7 cellular contexts compared by ENCODE assay signal in genomic region chr7:105450870-105451269, GRCh38.
DNase-seq lines count a peak whose midpoint lies in the region; ATAC-seq, FAIRE-seq and TF ChIP-seq lines count a peak whose summit lies in the region.
"Not testable (repeated sequence)": the region's sequence is repeated elsewhere in the genome, so short reads cannot be mapped to it uniquely, and the experiment has no call there.

No MANE protein-coding gene starts in this region.

- not testable (repeated sequence) for H3K79me2 ChIP-seq in K562 (ENCODE audit: control insufficient read depth, insufficient read depth, low read length)

- not testable (repeated sequence) for H3K9ac ChIP-seq in K562 (ENCODE audit: insufficient read depth in 1 of 2, low read depth in 2 of 2, low read length in 2 of 2)

- not testable (repeated sequence) for H3K27ac ChIP-seq in A549; HEK293 (ENCODE audit: extremely low read depth, low read depth, low read length); K562 (ENCODE audit: extremely low read depth, low read depth, low read length)

- FAIRE-seq in A549 (lab: Jason Lieb, UNC); K562 (lab: Jason Lieb, UNC): not testable (repeated sequence)

- not testable (repeated sequence) for H3K9me1 ChIP-seq in K562 (ENCODE audit: control insufficient read depth, insufficient read depth, low read length)

- not testable (repeated sequence) for H3K27me3 ChIP-seq in K562 (ENCODE audit: control insufficient read depth in 2 of 2, insufficient read depth in 2 of 2, low read length in 2 of 2)

- not testable (repeated sequence) for H3K9me3 ChIP-seq in A549; HEK293 (ENCODE audit: control insufficient read depth, insufficient read depth, low read depth, low read length); K562 (replicated peaks; ENCODE audit: control insufficient read depth, insufficient read depth, low read depth, low read length)

- not testable (repeated sequence) for TF ChIP-seq RAD21 in A549 (conservative IDR thresholded peaks at IDR 0.05 in 1 of 2, IDR thresholded peaks at IDR 0.05 in 1 of 2); K562 (CRISPR knock-in tag; conservative IDR thresholded peaks at IDR 0.05 in 1 of 2, IDR thresholded peaks at IDR 0.05 in 1 of 2)

- H2AFZ ChIP-seq in K562 (ENCODE audit: low read depth, low read length): not testable (repeated sequence)

- POLR2A ChIA-PET in A549 (lab: Yijun Ruan, JAX); HEK293 (lab: Yijun Ruan, JAX): not testable (repeated sequence)
- POLR2A ChIA-PET in K562 (lab: Yijun Ruan, JAX): interaction anchor here (0.7 kb wide), 2 partner anchors 10 to 28 kb away, joined by 3 read pairs; no protein-coding TSS in a partner anchor

- ATAC-seq in A549; K562; memory B cell (ENCODE audit: low read depth); stimulated activated naive B cell treated with anti-CD40 and anti-IgM and Interleukin-4, amounts not matched to agents 10 μg/mL and 1 μg/mL and 100 μg/mL, for 72 hours (replicated peaks): not testable (repeated sequence)

- H3K4me3 ChIP-seq in A549; HEK293 (ENCODE audit: low read depth, low read length); K562: not testable (repeated sequence)

- H3K36me3 ChIP-seq in HEK293 (ENCODE audit: control insufficient read depth in 2 of 2, insufficient read depth in 1 of 2, low read length in 2 of 2); K562 (ENCODE audit: control insufficient read depth, insufficient read depth, low read length): not testable (repeated sequence)

- not testable (repeated sequence) for H3K27me3 Mint-ChIP-seq in IgD-negative memory B cell; activated T-cell treated with anti-CD3 and anti-CD28 coated beads, Interleukin-2, amount 50 U/mL, for 24 hours; memory B cell; stimulated activated naive B cell treated with anti-CD40 and anti-IgM and Interleukin-4, amounts not matched to agents 10 μg/mL and 1 μg/mL and 100 μg/mL, for 72 hours

- TF ChIP-seq CTCF in A549 (IDR thresholded peaks at IDR 0.05); HEK293 (tag by site-specific recombination; IDR thresholded peaks at IDR 0.05); K562 (IDR thresholded peaks at IDR 0.05 in 2 of 3, conservative IDR thresholded peaks at IDR 0.05 in 1 of 3; ENCODE audit: insufficient read depth in 2 of 3, low read depth in 1 of 3, low read length in 3 of 3): not testable (repeated sequence)

- H4K20me1 ChIP-seq in K562 (replicated peaks; ENCODE audit: control insufficient read depth, insufficient read depth, low read length): not testable (repeated sequence)

- TF ChIP-seq EP300 in A549 (IDR thresholded peaks at IDR 0.05); K562 (IDR thresholded peaks at IDR 0.05; ENCODE audit: low read length): not testable (repeated sequence)

- not testable (repeated sequence) for BruUV-seq in K562 (replicated peaks; lab: Mats Ljungman, UMichigan)

- H3K4me1 Mint-ChIP-seq in IgD-negative memory B cell (peaks cover 41 to 58% (median 50%) of the 10 kb centered on the region in 3 donors), memory B cell (peaks cover 41% of the 10 kb centered on the region)
- H3K4me1 Mint-ChIP-seq in activated T-cell treated with anti-CD3 and anti-CD28 coated beads, Interleukin-2, amount 50 U/mL, for 24 hours (ENCODE audit: low read depth): peaks cover 30% of the 10 kb centered on the region
- peaks cover 31 to 57% of the 10 kb centered on the region in 2 donors for H3K4me1 Mint-ChIP-seq in stimulated activated naive B cell treated with anti-CD40 and anti-IgM and Interleukin-4, amounts not matched to agents 10 μg/mL and 1 μg/mL and 100 μg/mL, for 72 hours

- in situ Hi-C loops in K562 (cut with MboI): not testable (repeated sequence)

- CTCF ChIA-PET in A549 (lab: Yijun Ruan, JAX); HEK293 (lab: Yijun Ruan, JAX); K562 (lab: Yijun Ruan, JAX; ENCODE audit: low intra/inter-chr PET ratio): not testable (repeated sequence)

- not testable (repeated sequence) for H3K9me3 Mint-ChIP-seq in IgD-negative memory B cell; activated T-cell treated with anti-CD3 and anti-CD28 coated beads, Interleukin-2, amount 50 U/mL, for 24 hours; memory B cell; stimulated activated naive B cell treated with anti-CD40 and anti-IgM and Interleukin-4, amounts not matched to agents 10 μg/mL and 1 μg/mL and 100 μg/mL, for 72 hours

- WGBS in A549 (ENCODE audit: missing lambda C conversion rate): 97% methylated on average over 5 of the region's 5 CpGs
- WGBS in K562 (ENCODE audit: insufficient coverage, low coverage, missing lambda C conversion rate): 80% methylated on average over 5 of the region's 5 CpGs

- TF ChIP-seq POLR2A in A549 (IDR thresholded peaks at IDR 0.05; ENCODE audit: low read length); K562 (conservative IDR thresholded peaks at IDR 0.05): not testable (repeated sequence)

- H3K4me3 Mint-ChIP-seq in IgD-negative memory B cell: peak overlapping the region in 1 of 4 donors; percentile 52
- not testable (repeated sequence) for H3K4me3 Mint-ChIP-seq in activated T-cell treated with anti-CD3 and anti-CD28 coated beads, Interleukin-2, amount 50 U/mL, for 24 hours; memory B cell; stimulated activated naive B cell treated with anti-CD40 and anti-IgM and Interleukin-4, amounts not matched to agents 10 μg/mL and 1 μg/mL and 100 μg/mL, for 72 hours

- DNase-seq in A549 (ENCODE audit: low read depth in 1 of 2, low spot score in 1 of 2); activated T-cell treated with anti-CD3 and anti-CD28 coated beads, Interleukin-2, amount 50 U/mL, for 24 hours; K562 (ENCODE audit: extremely low read depth in 1 of 4, low spot score in 3 of 4); memory B cell (ENCODE audit: low spot score in 2 of 2); stimulated activated naive B cell treated with anti-CD40 and anti-IgM and Interleukin-4, amounts not matched to agents 10 μg/mL and 1 μg/mL and 100 μg/mL, for 72 hours: not testable (repeated sequence)

- H3K4me2 ChIP-seq in A549; K562 (ENCODE audit: insufficient read depth, low read length): not testable (repeated sequence)

- H3K36me3 Mint-ChIP-seq in IgD-negative memory B cell; activated T-cell treated with anti-CD3 and anti-CD28 coated beads, Interleukin-2, amount 50 U/mL, for 24 hours (ENCODE audit: low read depth); memory B cell: not testable (repeated sequence)
- H3K36me3 Mint-ChIP-seq in stimulated activated naive B cell treated with anti-CD40 and anti-IgM and Interleukin-4, amounts not matched to agents 10 μg/mL and 1 μg/mL and 100 μg/mL, for 72 hours: peaks cover 4 to 12% of the 10 kb centered on the region in 2 donors

- intact Hi-C loops in K562 (cut with micrococcal nuclease): not testable (repeated sequence)

- H3K4me1 ChIP-seq in A549; HEK293 (ENCODE audit: control insufficient read depth, insufficient read depth, low read length); K562 (replicated peaks in 1 of 2; ENCODE audit: control insufficient read depth in 2 of 2, insufficient read depth in 2 of 2, low read length in 2 of 2): not testable (repeated sequence)

- peak overlapping the region; percentile 46 to 81 (median 54) for H3K27ac Mint-ChIP-seq in IgD-negative memory B cell
- peak overlapping the region; percentile 0 for H3K27ac Mint-ChIP-seq in activated T-cell treated with anti-CD3 and anti-CD28 coated beads, Interleukin-2, amount 50 U/mL, for 24 hours
- H3K27ac Mint-ChIP-seq in memory B cell: peak overlapping the region; percentile 10
- H3K27ac Mint-ChIP-seq in stimulated activated naive B cell treated with anti-CD40 and anti-IgM and Interleukin-4, amounts not matched to agents 10 μg/mL and 1 μg/mL and 100 μg/mL, for 72 hours: peak overlapping the region; percentile 3

TF ChIP-seq in A549, 52 proteins besides CTCF, POLR2A, EP300 and RAD21:
- TF ChIP-seq CEBPB (IDR thresholded peaks at IDR 0.05): peak; percentile 64 to 78; a peak in 3 of 4 replicates

TF ChIP-seq in HEK293, 187 proteins besides CTCF, POLR2A, EP300 and RAD21:
- TF ChIP-seq ZNF664 (tag by site-specific recombination; IDR thresholded peaks at IDR 0.05): peak; percentile 12; the same call in 1 of the 2 replicates
TF ChIP-seq in HEK293: peak in this region for 1; not testable (repeated sequence) for 186.

TF ChIP-seq in K562, 482 proteins besides CTCF, POLR2A, EP300 and RAD21:
- TF ChIP-seq, protein P1, sequence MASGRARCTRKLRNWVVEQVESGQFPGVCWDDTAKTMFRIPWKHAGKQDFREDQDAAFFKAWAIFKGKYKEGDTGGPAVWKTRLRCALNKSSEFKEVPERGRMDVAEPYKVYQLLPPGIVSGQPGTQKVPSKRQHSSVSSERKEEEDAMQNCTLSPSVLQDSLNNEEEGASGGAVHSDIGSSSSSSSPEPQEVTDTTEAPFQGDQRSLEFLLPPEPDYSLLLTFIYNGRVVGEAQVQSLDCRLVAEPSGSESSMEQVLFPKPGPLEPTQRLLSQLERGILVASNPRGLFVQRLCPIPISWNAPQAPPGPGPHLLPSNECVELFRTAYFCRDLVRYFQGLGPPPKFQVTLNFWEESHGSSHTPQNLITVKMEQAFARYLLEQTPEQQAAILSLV (tag; IDR thresholded peaks at IDR 0.05): peak; percentile 77
- peak; percentile 42; the same call in 1 of the 2 replicates for TF ChIP-seq CEBPG (CRISPR knock-in tag; IDR thresholded peaks at IDR 0.05)
- TF ChIP-seq CEBPG (tag; conservative IDR thresholded peaks at IDR 0.05 in 1 of 2, IDR thresholded peaks at IDR 0.05 in 1 of 2): peak; percentile 65 to 97
- TF ChIP-seq CEBPB (tag; IDR thresholded peaks at IDR 0.05): peak; percentile 98

Comparison
In these comparisons a context has a peak if more than half of its experiments do, and no peak if none do; other contexts are left out.
1. H3K27ac Mint-ChIP-seq: peak in every context shown above with its lines; median percentile 54 in IgD-negative memory B cell; 10 in memory B cell; 3 in stimulated activated naive B cell treated with anti-CD40 and anti-IgM and Interleukin-4, amounts not matched to agents 10 μg/mL and 1 μg/mL and 100 μg/mL, for 72 hours; 0 in activated T-cell treated with anti-CD3 and anti-CD28 coated beads, Interleukin-2, amount 50 U/mL, for 24 hours.